In genomic region chr13:113116871-113117271, GRCh38 we compare ENCODE assay signal across 22 cellular contexts. TPM values are rescaled to one million over a fixed set of nuclear protein-coding genes. Genes with fewer than 3 reads are reported as not detected.
A peak's percentile ranks its signal among the peaks of the same experiment; 100 is the strongest.
DNase-seq lines count a peak whose midpoint lies in the region; ATAC-seq and TF ChIP-seq lines count a peak whose summit lies in the region.
"Had no signal": no experiment of that assay in that cellular context is flagged by ENCODE, and none has a peak within 500 bp of the region (broad histone marks: within the 10 kb centered on the region; RNA-seq: fewer than 3 reads in every experiment).

No MANE protein-coding gene starts in this region.

- H2BK15ac ChIP-seq in IMR-90 (ENCODE audit: low read depth, low read length): no peak overlapping the region; the same call in 2 of the 3 replicates

- no TSS peak for BruUV-seq in IMR-90 (replicated peaks; lab: Mats Ljungman, UMichigan)

- H3K9me1 ChIP-seq in IMR-90 (ENCODE audit: insufficient read depth, low read length): peaks cover 4% of the 10 kb centered on the region; the same call in 1 of the 2 replicates

- H3K27ac ChIP-seq in IMR-90 (ENCODE audit: insufficient read depth, low read length) (no peak overlapping the region), suprapubic skin (no peak overlapping the region)
- H3K27ac ChIP-seq: HL-60, PC-9, RWPE1 had no signal

- DNase-seq in activated CD4-positive, CD25-positive, alpha-beta regulatory T cell treated with anti-CD3 and anti-CD28 coated beads, Interleukin-2, amount 50 U/mL, for 72 hours: peak; percentile 16
- DNase-seq in IMR-90 (no peak), mesenteric fat pad (ENCODE audit: low spot score) (peak; percentile 62), suprapubic skin (ENCODE audit: low spot score in 2 of 2) (peak; percentile 30 to 38), DMS114 treated with DMSO at 0.1 percent for 48 hours (lab: John Stamatoyannopoulos, UW; ENCODE audit: unreplicated experiment) (no peak), NCI-H2196 treated with DMSO at 0.1 percent for 48 hours (lab: John Stamatoyannopoulos, UW; ENCODE audit: unreplicated experiment) (no peak)
- DNase-seq in stimulated activated CD4-positive, alpha-beta T cell treated with anti-CD3 and anti-CD28 coated beads, Interleukin-12 subunit alpha, Interleukin-12 subunit beta, amount 100 ng/mL, for 4 hours: no peak
- DNase-seq: NCI-H1417, NCI-H187, NCI-H2107, NCI-H2227 treated with DMSO at 0.1 percent for 48 hours, NCI-H510A treated with DMSO at 0.1 percent for 48 hours, NCI-H82, PC-9 had no signal

- intact Hi-C loops in IMR-90 (cut with micrococcal nuclease): no loop called here

- H3K4ac ChIP-seq in IMR-90 (ENCODE audit: low read depth, low read length): no peak overlapping the region; the same call in 1 of the 2 replicates

- H4K91ac ChIP-seq in IMR-90 (ENCODE audit: insufficient read depth, low read depth, low read length): peak overlapping the region; percentile 72; the same call in 1 of the 2 replicates

- peak overlapping the region; percentile 5; the same call in 1 of the 2 replicates for H2AK5ac ChIP-seq in IMR-90 (ENCODE audit: low read depth, low read length)

- H3K14ac ChIP-seq in IMR-90 (replicated peaks; ENCODE audit: low read depth, low read length): no peak overlapping the region

- H4K20me1 ChIP-seq in IMR-90 (ENCODE audit: insufficient read depth, low read length): no peaks in the 10 kb centered on the region

- TF ChIP-seq POLR2A in IMR-90 (IDR thresholded peaks at IDR 0.05; ENCODE audit: low read depth, low read length): no peak
- no peak for TF ChIP-seq POLR2A in suprapubic skin (IDR thresholded peaks at IDR 0.05)

- CTCF ChIA-PET in IMR-90 (lab: Yijun Ruan, JAX): no interaction called here

- no peak overlapping the region for H4K5ac ChIP-seq in IMR-90 (ENCODE audit: low read depth, low read length)

- dilution Hi-C loops in IMR-90 (cut with HindIII; ENCODE audit: low sequenced_read_pairs, unreplicated experiment): no loop called here

- H3K9me3 ChIP-seq in IMR-90 (ENCODE audit: control insufficient read depth, insufficient read depth, low read length): no peaks in the 10 kb centered on the region; the same call in 1 of the 2 replicates
- H3K9me3 ChIP-seq in suprapubic skin: no peaks in the 10 kb centered on the region

- no peak overlapping the region for H3K23ac ChIP-seq in IMR-90 (ENCODE audit: low read depth, low read length)

- no peak overlapping the region for H2BK5ac ChIP-seq in IMR-90 (ENCODE audit: low read depth, low read length, poor library complexity, severe bottlenecking)

- no peak overlapping the region for H3K56ac ChIP-seq in IMR-90 (ENCODE audit: extremely low read depth, insufficient read depth, low read length)

- H3K4me1 ChIP-seq in IMR-90 (ENCODE audit: control insufficient read depth, insufficient read depth, low read length) (peaks cover 3% of the 10 kb centered on the region; the same call in 1 of the 2 replicates), suprapubic skin (peaks cover 1% of the 10 kb centered on the region)

- ATAC-seq in activated CD4-positive, CD25-positive, alpha-beta regulatory T cell treated with anti-CD3 and anti-CD28 coated beads, Interleukin-2, amount 50 U/mL, for 24 hours: no peak
- ATAC-seq in IMR-90 (ENCODE audit: low read depth): no peak

- no peak overlapping the region for H2AK9ac ChIP-seq in IMR-90 (replicated peaks; ENCODE audit: low read depth, low read length, poor library complexity)

- no peaks in the 10 kb centered on the region for H3K79me1 ChIP-seq in IMR-90 (ENCODE audit: low read depth in 1 of 2, low read length in 2 of 2)

- no peak overlapping the region for H2AFZ ChIP-seq in IMR-90 (replicated peaks; ENCODE audit: low read length, poor library complexity)
- H2AFZ ChIP-seq: PC-9 had no signal

- in situ Hi-C loops in IMR-90 (cut with MboI; ENCODE audit: low sequenced_read_pairs): no loop called here

- no peak overlapping the region for H3K18ac ChIP-seq in IMR-90 (ENCODE audit: low read depth, low read length)

- no peak overlapping the region for H3K9ac ChIP-seq in IMR-90 (ENCODE audit: low read depth, low read length)

- H4K8ac ChIP-seq in IMR-90 (ENCODE audit: low read depth in 2 of 2, low read length in 2 of 2): no peak overlapping the region

- 94% methylated on average over 2 of the region's 10 CpGs; no CpG with 5 or more reads in 1 of the 2 experiments for WGBS in IMR-90 (ENCODE audit: extremely low coverage in 2 of 2, insufficient read length in 1 of 2), 2 experiments
- 86% methylated on average over 10 of the region's 10 CpGs for WGBS in suprapubic skin

- H2BK120ac ChIP-seq in IMR-90 (ENCODE audit: low read depth, low read length): no peak overlapping the region

- no peak for TF ChIP-seq RAD21 in IMR-90 (IDR thresholded peaks at IDR 0.05; ENCODE audit: low read length)

- no peak for TF ChIP-seq EP300 in suprapubic skin (IDR thresholded peaks at IDR 0.05)

- no peak overlapping the region for H3K4me3 ChIP-seq in IMR-90 (ENCODE audit: insufficient read depth, low read depth, low read length)
- H3K4me3 ChIP-seq in suprapubic skin: no peak overlapping the region
- H3K4me3 ChIP-seq: PC-9 had no signal

- POLR2A ChIA-PET in IMR-90 (lab: Charles Lee; ENCODE audit: unreplicated experiment): no interaction called here

- 0 out of 2 replicates have a peak overlapping the region, but pooled peaks have one; percentile 14 for H2BK20ac ChIP-seq in IMR-90 (ENCODE audit: low read depth, low read length)

- H3K4me2 ChIP-seq in IMR-90 (ENCODE audit: low read depth, low read length): no peak overlapping the region
- H3K4me2 ChIP-seq: PC-9 had no signal

- H3K36me3 ChIP-seq in IMR-90 (ENCODE audit: control insufficient read depth, insufficient read depth, low read length) (no peaks in the 10 kb centered on the region), suprapubic skin (no peaks in the 10 kb centered on the region)

- no peak for TF ChIP-seq CTCF in IMR-90 (conservative IDR thresholded peaks at IDR 0.05; ENCODE audit: low read depth, low read length)
- TF ChIP-seq CTCF in suprapubic skin (IDR thresholded peaks at IDR 0.05): no peak

- H3K27me3 ChIP-seq in IMR-90 (ENCODE audit: control insufficient read depth, insufficient read depth, low read length) (peaks cover 10% of the 10 kb centered on the region), suprapubic skin (peaks cover 4% of the 10 kb centered on the region)

TF ChIP-seq in IMR-90, 13 proteins besides CTCF, POLR2A, EP300 and RAD21:
- TF ChIP-seq RFX5 (IDR thresholded peaks at IDR 0.05; ENCODE audit: low read depth, low read length): no peak
- no peak for TF ChIP-seq ELK1 (IDR thresholded peaks at IDR 0.05; ENCODE audit: borderline replicate concordance, low read depth, low read length)
- TF ChIP-seq MAZ (IDR thresholded peaks at IDR 0.05; ENCODE audit: borderline replicate concordance, low read depth, low read length): no peak
- no peak for TF ChIP-seq USF2 (IDR thresholded peaks at IDR 0.05; ENCODE audit: low read depth, low read length)
- TF ChIP-seq RCOR1 (IDR thresholded peaks at IDR 0.05; ENCODE audit: insufficient replicate concordance, low read length): no peak
- no peak for TF ChIP-seq MAFK (IDR thresholded peaks at IDR 0.05; ENCODE audit: low read depth, low read length)
- no peak for TF ChIP-seq NFE2L2 (IDR thresholded peaks at IDR 0.05; ENCODE audit: low read depth, low read length)
- no peak for TF ChIP-seq MXI1 (IDR thresholded peaks at IDR 0.05; ENCODE audit: borderline replicate concordance, low read depth, low read length)
- no peak for TF ChIP-seq BHLHE40 (IDR thresholded peaks at IDR 0.05; ENCODE audit: low read depth, low read length)
- no peak for TF ChIP-seq CHD1 (IDR thresholded peaks at IDR 0.05; ENCODE audit: low read depth, low read length)
- no peak for TF ChIP-seq CEBPB (IDR thresholded peaks at IDR 0.05; ENCODE audit: low read depth, low read length)
- TF ChIP-seq SMC3 (IDR thresholded peaks at IDR 0.05; ENCODE audit: low read depth, low read length): no peak
- TF ChIP-seq FOS (IDR thresholded peaks at IDR 0.05; ENCODE audit: low read depth, low read length): no peak

RNA-seq across cellular contexts. Expression of gene F10, which starts 5.7 kb away (rescaled TPM):
- total RNA-seq in IMR-90 (2012; rRNA removed): 7.2 and 9.1 TPM in 2 replicates
- polyA plus RNA-seq in IMR-90 (2012; rRNA removed): 19.5 and 19.7 TPM in 2 replicates
- polyA plus RNA-seq in IMR-90 (2012; cell fraction: cytosol; rRNA removed): 12.2 and 29.3 TPM in 2 replicates
- 9.8 and 11.4 TPM in 2 replicates for polyA plus RNA-seq in IMR-90 (2012; cell fraction: nucleus; rRNA removed; ENCODE audit: low replicate concordance)
- total RNA-seq in mesenteric fat pad: 6.6 TPM
- total RNA-seq in suprapubic skin: 1 to 10 TPM; 4.9 to 7.8 (median 6.7) TPM
- total RNA-seq: HT1080, PC-9 had no signal
- polyA plus RNA-seq: CD14-positive monocyte had no signal

RNA-seq across cellular contexts. Expression of gene F7, which starts 11.3 kb away (rescaled TPM):
- total RNA-seq in IMR-90 (2012; rRNA removed): under 0.01 TPM in 1 of 2 replicates, not detected in the other
- polyA plus RNA-seq in IMR-90 (2012; rRNA removed): 0.07 and 0.09 TPM in 2 replicates
- polyA plus RNA-seq in IMR-90 (2012; cell fraction: cytosol; rRNA removed): 0.03 TPM in 1 of 2 replicates, not detected in the other
- polyA plus RNA-seq in IMR-90 (2012; cell fraction: nucleus; rRNA removed; ENCODE audit: low replicate concordance): 0.09 TPM in 2 replicates
- 0.35 TPM for total RNA-seq in mesenteric fat pad
- total RNA-seq in suprapubic skin: not detected
- total RNA-seq: M059J, PC-9 had no signal
- polyA plus RNA-seq: CD14-positive monocyte had no signal

RNA-seq across cellular contexts. Expression of gene PROZ, which starts 41.6 kb away (rescaled TPM):
- total RNA-seq in IMR-90 (2012; rRNA removed) (not detected in 2 replicates), mesenteric fat pad (not detected), suprapubic skin (not detected)
- polyA plus RNA-seq in IMR-90 (2012; rRNA removed): not detected in 2 replicates
- polyA plus RNA-seq in IMR-90 (2012; cell fraction: cytosol; rRNA removed): not detected in 2 replicates
- polyA plus RNA-seq in IMR-90 (2012; cell fraction: nucleus; rRNA removed; ENCODE audit: low replicate concordance): not detected in 2 replicates
- total RNA-seq: H9, HT1080, M059J, PC-9 had no signal
- polyA plus RNA-seq: AG04450, CD14-positive monocyte had no signal

Comparison
In these comparisons a context has a peak if more than half of its experiments do, and no peak if none do; other contexts are left out.
1. DNase-seq: peak in activated CD4-positive, CD25-positive, alpha-beta regulatory T cell treated with anti-CD3 and anti-CD28 coated beads, Interleukin-2, amount 50 U/mL, for 72 hours (single experiment), mesenteric fat pad (single experiment) and suprapubic skin (2 of 2); none in IMR-90 (single experiment), DMS114 treated with DMSO at 0.1 percent for 48 hours (single experiment), stimulated activated CD4-positive, alpha-beta T cell treated with anti-CD3 and anti-CD28 coated beads, Interleukin-12 subunit alpha, Interleukin-12 subunit beta, amount 100 ng/mL, for 4 hours (single experiment) and NCI-H2196 treated with DMSO at 0.1 percent for 48 hours (single experiment).